ENCODE assay signal across 1 cellular context in genomic region chr4:121869841-121870822, GRCh38.
TF ChIP-seq lines count a peak whose summit lies in the region.

Gene BBS7 (minus strand): TSS chr4:121870474. CDS start chr4:121870313, 161 bp downstream.

TF ChIP-seq in GM12878, 131 proteins besides CTCF, POLR2A, EP300 and RAD21 (continued from another document):
- TF ChIP-seq REST (IDR thresholded peaks at IDR 0.05; ENCODE audit: low read depth, low read length) (no peak), MAX (IDR thresholded peaks at IDR 0.05; ENCODE audit: low read depth, low read length) (no peak)
TF ChIP-seq in GM12878: peak in this region for 18.
